ENCODE assay signal across 1 cellular context in the genomic region with DNA sequence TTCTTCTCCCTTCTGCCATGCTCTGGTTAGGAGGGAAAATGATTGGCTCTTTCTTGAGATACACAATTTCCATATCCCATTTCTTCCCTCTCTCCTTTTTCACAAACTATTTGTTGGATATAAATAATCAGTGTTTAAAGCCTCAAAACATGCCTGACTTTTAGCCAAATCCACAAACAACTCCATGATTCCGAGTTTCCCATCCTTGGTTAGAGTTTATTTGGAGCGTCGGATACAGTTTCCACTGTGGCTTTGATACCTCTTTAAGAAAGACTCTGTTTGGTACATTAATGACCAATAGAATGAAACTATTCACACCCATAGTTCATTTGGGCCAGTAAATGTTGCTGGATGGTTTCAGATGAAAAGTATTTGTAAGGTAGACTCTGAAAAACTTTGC.
TF ChIP-seq lines count a peak whose summit lies in the region.

No MANE protein-coding gene starts in this region.

TF ChIP-seq in WTC11, 78 proteins besides CTCF, POLR2A, EP300 and RAD21 (continued from another document):
- TF ChIP-seq, protein P1, sequence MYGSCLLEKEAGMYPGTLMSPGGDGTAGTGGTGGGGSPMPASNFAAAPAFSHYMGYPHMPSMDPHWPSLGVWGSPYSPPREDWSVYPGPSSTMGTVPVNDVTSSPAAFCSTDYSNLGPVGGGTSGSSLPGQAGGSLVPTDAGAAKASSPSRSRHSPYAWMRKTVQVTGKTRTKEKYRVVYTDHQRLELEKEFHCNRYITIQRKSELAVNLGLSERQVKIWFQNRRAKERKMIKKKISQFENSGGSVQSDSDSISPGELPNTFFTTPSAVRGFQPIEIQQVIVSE (CRISPR knock-in tag; IDR thresholded peaks at IDR 0.05; ENCODE audit: borderline replicate concordance), result no peak
- TF ChIP-seq, protein P2, sequence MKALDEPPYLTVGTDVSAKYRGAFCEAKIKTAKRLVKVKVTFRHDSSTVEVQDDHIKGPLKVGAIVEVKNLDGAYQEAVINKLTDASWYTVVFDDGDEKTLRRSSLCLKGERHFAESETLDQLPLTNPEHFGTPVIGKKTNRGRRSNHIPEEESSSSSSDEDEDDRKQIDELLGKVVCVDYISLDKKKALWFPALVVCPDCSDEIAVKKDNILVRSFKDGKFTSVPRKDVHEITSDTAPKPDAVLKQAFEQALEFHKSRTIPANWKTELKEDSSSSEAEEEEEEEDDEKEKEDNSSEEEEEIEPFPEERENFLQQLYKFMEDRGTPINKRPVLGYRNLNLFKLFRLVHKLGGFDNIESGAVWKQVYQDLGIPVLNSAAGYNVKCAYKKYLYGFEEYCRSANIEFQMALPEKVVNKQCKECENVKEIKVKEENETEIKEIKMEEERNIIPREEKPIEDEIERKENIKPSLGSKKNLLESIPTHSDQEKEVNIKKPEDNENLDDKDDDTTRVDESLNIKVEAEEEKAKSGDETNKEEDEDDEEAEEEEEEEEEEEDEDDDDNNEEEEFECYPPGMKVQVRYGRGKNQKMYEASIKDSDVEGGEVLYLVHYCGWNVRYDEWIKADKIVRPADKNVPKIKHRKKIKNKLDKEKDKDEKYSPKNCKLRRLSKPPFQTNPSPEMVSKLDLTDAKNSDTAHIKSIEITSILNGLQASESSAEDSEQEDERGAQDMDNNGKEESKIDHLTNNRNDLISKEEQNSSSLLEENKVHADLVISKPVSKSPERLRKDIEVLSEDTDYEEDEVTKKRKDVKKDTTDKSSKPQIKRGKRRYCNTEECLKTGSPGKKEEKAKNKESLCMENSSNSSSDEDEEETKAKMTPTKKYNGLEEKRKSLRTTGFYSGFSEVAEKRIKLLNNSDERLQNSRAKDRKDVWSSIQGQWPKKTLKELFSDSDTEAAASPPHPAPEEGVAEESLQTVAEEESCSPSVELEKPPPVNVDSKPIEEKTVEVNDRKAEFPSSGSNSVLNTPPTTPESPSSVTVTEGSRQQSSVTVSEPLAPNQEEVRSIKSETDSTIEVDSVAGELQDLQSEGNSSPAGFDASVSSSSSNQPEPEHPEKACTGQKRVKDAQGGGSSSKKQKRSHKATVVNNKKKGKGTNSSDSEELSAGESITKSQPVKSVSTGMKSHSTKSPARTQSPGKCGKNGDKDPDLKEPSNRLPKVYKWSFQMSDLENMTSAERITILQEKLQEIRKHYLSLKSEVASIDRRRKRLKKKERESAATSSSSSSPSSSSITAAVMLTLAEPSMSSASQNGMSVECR (CRISPR knock-in tag; IDR thresholded peaks at IDR 0.05; ENCODE audit: borderline replicate concordance), result no peak
- TF ChIP-seq ZNF425 (CRISPR knock-in tag; conservative IDR thresholded peaks at IDR 0.05), result no peak
- TF ChIP-seq CREM (CRISPR knock-in tag; IDR thresholded peaks at IDR 0.05), result no peak
- no peak for TF ChIP-seq ZBTB21 (CRISPR knock-in tag; IDR thresholded peaks at IDR 0.05; ENCODE audit: borderline replicate concordance)
